15 cellular contexts compared by ENCODE assay signal in genomic region chr3:11844891-11845290, GRCh38. TPM values are rescaled to one million over a fixed set of nuclear protein-coding genes. Genes with fewer than 3 reads are reported as not detected.
DNase-seq lines count a peak whose midpoint lies in the region; ATAC-seq lines count a peak whose summit lies in the region.
"Had no signal": no experiment of that assay in that cellular context is flagged by ENCODE, and none has a peak within 500 bp of the region (broad histone marks: within the 10 kb centered on the region; RNA-seq: fewer than 3 reads in every experiment).

No MANE protein-coding gene starts in this region.

- ATAC-seq in activated T-helper 17 cell treated with anti-CD3 and anti-CD28 coated beads, Interleukin-2, amount 50 U/mL, for 72 hours (replicated peaks) = no peak

- no peak overlapping the region for H3K9ac ChIP-seq in GM23248

- H3K9me3 Mint-ChIP-seq in activated T-helper 17 cell treated with anti-CD3 and anti-CD28 coated beads, Interleukin-2, amount 50 U/mL, for 72 hours = no peaks in the 10 kb centered on the region

- DNase-seq in Ammon's horn (ENCODE audit: low spot score) (peak; percentile 51), GM23248 (peak; percentile 12), NCI-H2227 treated with DMSO at 0.1 percent for 48 hours (lab: John Stamatoyannopoulos, UW) (no peak), NCI-H748 (lab: John Stamatoyannopoulos, UW; ENCODE audit: unreplicated experiment) (no peak), MG63 (no peak), foreskin melanocyte (no peak)
- DNase-seq: activated effector memory CD4-positive, alpha-beta T cell treated with Interleukin-2 at 50 U/mL for 16 hours; DMS 273 treated with DMSO at 0.1 percent for 48 hours; GOT3; NCI-H1048; T1000; tibial artery had no signal

- H3K9me3 ChIP-seq in GM23248 (ENCODE audit: low read depth) (no peaks in the 10 kb centered on the region), muscle layer of duodenum (ENCODE audit: control insufficient read depth in 1 of 2, low read length in 2 of 2) (no peaks in the 10 kb centered on the region), MG63 (no peaks in the 10 kb centered on the region; the same call in 1 of the 2 replicates)
- H3K9me3 ChIP-seq: neutrophil, tibial artery had no signal

- no peaks in the 10 kb centered on the region for H4K20me1 ChIP-seq in GM23248 (ENCODE audit: insufficient read depth)

- H3F3A ChIP-seq in GM23248 (ENCODE audit: insufficient read depth) = no peaks in the 10 kb centered on the region

- peaks cover 30% of the 10 kb centered on the region for H3K79me2 ChIP-seq in GM23248 (ENCODE audit: insufficient read depth)

- H3K4me3 ChIP-seq in GM23248 (peak overlapping the region; percentile 93; the same call in 1 of the 2 replicates), muscle layer of duodenum (ENCODE audit: low read depth in 1 of 2, low read length in 2 of 2) (peak overlapping the region; percentile 95), MG63 (no peak overlapping the region)

- peaks cover 43% of the 10 kb centered on the region for H3K36me3 Mint-ChIP-seq in activated T-helper 17 cell treated with anti-CD3 and anti-CD28 coated beads, Interleukin-2, amount 50 U/mL, for 72 hours (ENCODE audit: low read depth)

- in situ Hi-C loops in GM23248 (cut with MboI) = no loop called here

- H3K4me1 ChIP-seq in GM23248 (ENCODE audit: insufficient read depth) = peaks cover 8% of the 10 kb centered on the region
- H3K4me1 ChIP-seq in muscle layer of duodenum (ENCODE audit: control insufficient read depth in 1 of 2, insufficient read depth in 2 of 2, low read length in 2 of 2) = peaks cover 11 to 18% of the 10 kb centered on the region in 2 donors

- no peak overlapping the region for H3K27ac ChIP-seq in GM23248
- no peak overlapping the region for H3K27ac ChIP-seq in muscle layer of duodenum (ENCODE audit: low read length)
- H3K27ac ChIP-seq: neutrophil had no signal

- no peaks in the 10 kb centered on the region for H3K9me2 ChIP-seq in GM23248 (ENCODE audit: insufficient read depth)

- 30 to 37% methylated on average over 5 of the region's 5 CpGs for WGBS in GM23248 (ENCODE audit: low coverage in 1 of 2, low lambda C conversion rate in 2 of 2, missing lambda C conversion rate in 2 of 2), 2 experiments

- peak overlapping the region; percentile 99 for H3K27ac Mint-ChIP-seq in activated T-helper 17 cell treated with anti-CD3 and anti-CD28 coated beads, Interleukin-2, amount 50 U/mL, for 72 hours

- H3K4me1 Mint-ChIP-seq in activated T-helper 17 cell treated with anti-CD3 and anti-CD28 coated beads, Interleukin-2, amount 50 U/mL, for 72 hours = peaks cover 15% of the 10 kb centered on the region

- H3K27me3 ChIP-seq in GM23248 (replicated peaks; ENCODE audit: insufficient read depth) (no peaks in the 10 kb centered on the region), muscle layer of duodenum (ENCODE audit: low read depth, low read length) (no peaks in the 10 kb centered on the region), MG63 (no peaks in the 10 kb centered on the region)
- H3K27me3 ChIP-seq: tibial artery had no signal

- H3K27me3 Mint-ChIP-seq in activated T-helper 17 cell treated with anti-CD3 and anti-CD28 coated beads, Interleukin-2, amount 50 U/mL, for 72 hours = no peaks in the 10 kb centered on the region

- peak overlapping the region; percentile 79 for H3K4me2 ChIP-seq in GM23248 (ENCODE audit: unreplicated experiment)

- H3K4me3 Mint-ChIP-seq in activated T-helper 17 cell treated with anti-CD3 and anti-CD28 coated beads, Interleukin-2, amount 50 U/mL, for 72 hours = peak overlapping the region; percentile 100

- H3K36me3 ChIP-seq in GM23248 (ENCODE audit: low read depth) (peaks cover 9% of the 10 kb centered on the region; the same call in 1 of the 2 replicates), muscle layer of duodenum (ENCODE audit: control insufficient read depth in 1 of 2, insufficient read depth in 2 of 2, low read length in 2 of 2) (peaks cover 15 to 35% of the 10 kb centered on the region in 2 donors), MG63 (peaks cover 6% of the 10 kb centered on the region)

- no peak overlapping the region for H2AFZ ChIP-seq in GM23248

RNA-seq across cellular contexts. Expression of gene TAMM41, which starts 1.8 kb away (rescaled TPM):
- 4.6 and 8.2 TPM in 2 replicates for total RNA-seq in GM23248 (2014; rRNA removed; shearing (Covaris generic))
- polyA plus RNA-seq in GM23248 (2016; fragmentation: Nextera tagmentation; extraction: Ambion mirVana) = 14.3 and 18.1 TPM in 2 replicates
- total RNA-seq in activated T-helper 17 cell treated with anti-CD3 and anti-CD28 coated beads, Interleukin-2, amount 50 U/mL, for 72 hours = 10 to 100 TPM; 19.7 to 22.8 TPM
- 0.59 and 1.1 TPM in 2 replicates for total RNA-seq in MG63 (2014; rRNA removed; shearing (Covaris generic); ENCODE audit: low replicate concordance)

Comparison
In these comparisons a context has a peak if more than half of its experiments do, and no peak if none do; other contexts are left out.
1. DNase-seq: peak in Ammon's horn (single experiment) and GM23248 (single experiment); none in NCI-H2227 treated with DMSO at 0.1 percent for 48 hours (single experiment), NCI-H748 (single experiment), MG63 (single experiment) and foreskin melanocyte (single experiment).